8 cellular contexts compared by ENCODE assay signal in genomic region chr11:65888163-65888814, GRCh38. TPM values are rescaled to one million over a fixed set of nuclear protein-coding genes. Genes with fewer than 3 reads are reported as not detected.
A peak's percentile ranks its signal among the peaks of the same experiment; 100 is the strongest.
DNase-seq lines count a peak whose midpoint lies in the region; ATAC-seq, FAIRE-seq and TF ChIP-seq lines count a peak whose summit lies in the region.

TSS of gene FIBP (minus strand) at chr11:65888471. CDS start at chr11:65888418, 53 bp downstream.

- peak within 1 kb of the TSS; percentile 88 for H3K27ac ChIP-seq in CD4-positive, alpha-beta T cell (ENCODE audit: low read depth, low read length)
- H3K27ac ChIP-seq in HUES48 (ENCODE audit: low read depth, low read length) (peak within 1 kb of the TSS; percentile 85), H1 (ENCODE audit: low read depth, low read length) (peak within 1 kb of the TSS; percentile 75), mesendoderm (ENCODE audit: low read depth, low read length) (peak within 1 kb of the TSS; percentile 59)

- no peak within 1 kb of the TSS for H3K23ac ChIP-seq in H1 (ENCODE audit: insufficient read length)
- peak within 1 kb of the TSS; percentile 94 for H3K23ac ChIP-seq in mesendoderm (ENCODE audit: low read length)

- H3K4me3 ChIP-seq in HUES48 (ENCODE audit: low read depth, low read length) (peak within 1 kb of the TSS; percentile 83), H1 (ENCODE audit: extremely low read depth in 1 of 4, insufficient read depth in 2 of 4, low read depth in 3 of 4, low read length in 4 of 4) (peak within 1 kb of the TSS; percentile 73 to 84 (median 79)), mesendoderm (ENCODE audit: low read length) (peak within 1 kb of the TSS; percentile 84)

- no peak for FAIRE-seq in H1 (lab: Jason Lieb, UNC)

- H3K9me3 Mint-ChIP-seq in CD4-positive, alpha-beta T cell, result no peaks in the 10 kb centered on the region

- H3K18ac ChIP-seq in H1 (ENCODE audit: extremely low read depth, low read length) (peak within 1 kb of the TSS; percentile 87), mesendoderm (ENCODE audit: low read length) (peak within 1 kb of the TSS; percentile 29)

- TF ChIP-seq EP300 in H1 (IDR thresholded peaks at IDR 0.05; ENCODE audit: borderline replicate concordance in 1 of 2, low read depth in 2 of 2, low read length in 2 of 2), result no peak; a peak in 1 of 3 replicates

- H4K8ac ChIP-seq in H1 (ENCODE audit: extremely low read depth, insufficient read depth, low read length) (peak within 1 kb of the TSS; percentile 90; the same call in 1 of the 2 replicates), mesendoderm (ENCODE audit: low read depth, low read length) (no peak within 1 kb of the TSS)

- H3K27me3 ChIP-seq in CD4-positive, alpha-beta T cell (ENCODE audit: control insufficient read depth, insufficient read depth, low read length), result no peaks in the 10 kb centered on the region
- H3K27me3 ChIP-seq in HUES48 (ENCODE audit: control insufficient read depth, insufficient read depth, low read length), result peaks cover 18% of the 10 kb centered on the region
- H3K27me3 ChIP-seq in H1 (replicated peaks in 1 of 4; ENCODE audit: control insufficient read depth in 3 of 4, extremely low read depth in 1 of 4, insufficient read depth in 3 of 4, low read length in 3 of 4), result peaks cover 0 to 14% (median 8%) of the 10 kb centered on the region in 4 experiments; a peak in 6 of 7 replicates
- no peaks in the 10 kb centered on the region for H3K27me3 ChIP-seq in mesendoderm (ENCODE audit: insufficient read depth, low read length, poor library complexity)

- H3K36me3 ChIP-seq in HUES48 (ENCODE audit: control insufficient read depth, insufficient read depth, low read length) (peaks cover 36% of the 10 kb centered on the region), H1 (ENCODE audit: control insufficient read depth in 2 of 4, insufficient read depth in 4 of 4, low read length in 3 of 4) (peaks cover 8 to 18% (median 15%) of the 10 kb centered on the region in 4 experiments; a peak in 7 of 8 replicates), mesendoderm (ENCODE audit: control insufficient read depth, insufficient read depth, low read length) (peaks cover 12% of the 10 kb centered on the region)

- H3K27ac Mint-ChIP-seq in CD4-positive, alpha-beta T cell, result peak within 1 kb of the TSS; percentile 95

- H2AFZ ChIP-seq in H1 (ENCODE audit: low read length), result peak within 1 kb of the TSS; percentile 29; the same call in 1 of the 2 replicates

- H4K91ac ChIP-seq in H1 (replicated peaks; ENCODE audit: insufficient read length, low read length), result peak within 1 kb of the TSS; percentile 95

- peaks cover 25% of the 10 kb centered on the region for H3K23me2 ChIP-seq in H1 (ENCODE audit: low read depth, low read length)

- 2% methylated on average over 32 of the region's 57 CpGs; no CpG with 5 or more reads in 1 of the 2 experiments for WGBS in H1 (ENCODE audit: extremely low coverage in 1 of 2, insufficient coverage in 1 of 2, insufficient read length in 1 of 2, insufficient replicate concordance in 2 of 2, low coverage in 1 of 2, low lambda C conversion rate in 2 of 2, missing lambda C conversion rate in 1 of 2), 2 experiments
- WGBS in mesendoderm (ENCODE audit: extremely low coverage, insufficient coverage, low lambda C conversion rate), result no CpG with 5 or more reads among the region's 57 CpGs

- H3K27me3 Mint-ChIP-seq in CD4-positive, alpha-beta T cell, result no peaks in the 10 kb centered on the region

- H2BK120ac ChIP-seq in H1 (replicated peaks; ENCODE audit: low read depth, low read length) (no peak within 1 kb of the TSS), mesendoderm (ENCODE audit: low read depth, low read length) (no peak within 1 kb of the TSS)

- peak; percentile 95 for TF ChIP-seq CTCF in CD4-positive, alpha-beta T cell (IDR thresholded peaks at IDR 0.05)
- TF ChIP-seq CTCF in H1 (IDR thresholded peaks at IDR 0.05; ENCODE audit: control extremely low read depth in 1 of 3, insufficient read depth in 1 of 3, low read depth in 1 of 3, low read length in 3 of 3), result peak in 2 of 3 experiments; percentile 80 to 84; a peak in 3 of 4 replicates

- peak; percentile 92 to 96 (median 94) for DNase-seq in CD4-positive, alpha-beta T cell
- peak; percentile 95 for DNase-seq in NOMO-1 treated with dmso at 0.1 percent for 144 hours (lab: John Stamatoyannopoulos, UW; ENCODE audit: unreplicated experiment)
- peak; percentile 89 to 93 (median 93) for DNase-seq in activated CD8-positive, alpha-beta memory T cell treated with anti-CD3 and anti-CD28 coated beads for 48 hours (ENCODE audit: low read depth in 2 of 3, low spot score in 2 of 3)
- peak; percentile 87 to 98 for DNase-seq in H1 (ENCODE audit: low read depth in 1 of 2, low spot score in 2 of 2)
- peak; percentile 98 for DNase-seq in mesendoderm
- peak; percentile 92 for DNase-seq in stimulated activated CD8-positive, alpha-beta memory T cell treated with anti-CD3 and anti-CD28 coated beads, Interleukin-12 subunit alpha, Interleukin-12 subunit beta, amount 100 ng/mL, for 4 hours (ENCODE audit: low read depth)

- peaks cover 46% of the 10 kb centered on the region for H3K36me3 Mint-ChIP-seq in CD4-positive, alpha-beta T cell (ENCODE audit: low read depth)

- H3K4ac ChIP-seq in H1 (replicated peaks; ENCODE audit: insufficient read length, low read depth, low read length) (no peak within 1 kb of the TSS), mesendoderm (ENCODE audit: low read depth, low read length) (no peak within 1 kb of the TSS)

- H2BK15ac ChIP-seq in H1 (ENCODE audit: low read length), result peak within 1 kb of the TSS; percentile 92; the same call in 1 of the 2 replicates
- H2BK15ac ChIP-seq in mesendoderm (replicated peaks; ENCODE audit: low read depth), result no peak within 1 kb of the TSS

- peaks cover 0 to 4% of the 10 kb centered on the region in 2 experiments; a peak in 1 of 4 replicates for H3K79me2 ChIP-seq in H1 (ENCODE audit: control insufficient read depth in 1 of 2, insufficient read depth in 2 of 2, low read length in 2 of 2)
- peaks cover 3% of the 10 kb centered on the region for H3K79me2 ChIP-seq in mesendoderm (ENCODE audit: control insufficient read depth, insufficient read depth, low read length)

- H3K4me1 Mint-ChIP-seq in CD4-positive, alpha-beta T cell (ENCODE audit: low read depth), result peaks cover 63% of the 10 kb centered on the region

- peak within 1 kb of the TSS; percentile 59 for H3K56ac ChIP-seq in H1 (replicated peaks; ENCODE audit: insufficient read length, low read depth, low read length)
- peak within 1 kb of the TSS; percentile 97 for H3K56ac ChIP-seq in mesendoderm (ENCODE audit: low read length)

- CTCF ChIA-PET in CD4-positive, alpha-beta T cell (lab: Charles Lee), result interaction anchor here (0.5 to 5.2 kb wide), 33 partner anchors 8 to 346 kb away, joined by 3 to 80 read pairs (median 7); partner anchors contain the start of genes AP5B1, BANF1, C11orf68 and CFL1
- CTCF ChIA-PET in H1 (lab: Charles Lee; ENCODE audit: partially characterized antibody), result interaction anchor here (0.6 to 19.6 kb wide), 49 partner anchors 11 to 380 kb away, joined by 3 to 283 read pairs (median 6); partner anchors contain the start of genes AP5B1, BANF1, CFL1 and CTSW

- peak within 1 kb of the TSS; percentile 89 for H4K5ac ChIP-seq in H1 (ENCODE audit: insufficient read length, low read depth, low read length)
- no peak within 1 kb of the TSS for H4K5ac ChIP-seq in mesendoderm (ENCODE audit: low read length)

- no peak within 1 kb of the TSS; the same call in 1 of the 2 replicates for H2BK12ac ChIP-seq in H1 (ENCODE audit: low read depth, low read length)

- H4K20me1 ChIP-seq in H1 (replicated peaks in 1 of 2; ENCODE audit: control insufficient read depth in 1 of 2, insufficient read depth in 2 of 2, low read length in 2 of 2), result peaks cover 7 to 9% of the 10 kb centered on the region in 2 experiments

- H2AK5ac ChIP-seq in H1 (ENCODE audit: low read depth, low read length) (no peak within 1 kb of the TSS), mesendoderm (ENCODE audit: low read length) (peak within 1 kb of the TSS; percentile 74)

- no peak within 1 kb of the TSS for H2BK20ac ChIP-seq in H1 (ENCODE audit: low read length)

- peak; percentile 60 for ATAC-seq in CD4-positive, alpha-beta T cell (ENCODE audit: poor library complexity)
- peak; percentile 40 for ATAC-seq in GM19467 (IDR thresholded peaks at IDR 0.05; ENCODE audit: unreplicated experiment)

- TF ChIP-seq POLR2A in H1 (IDR thresholded peaks at IDR 0.05; ENCODE audit: control extremely low read depth in 1 of 2, low read depth in 2 of 2, low read length in 2 of 2), result peak in 1 of 2 experiments; percentile 93; a peak in 2 of 3 replicates

- H3K4me1 ChIP-seq in HUES48 (ENCODE audit: control insufficient read depth, insufficient read depth, low read length), result peaks cover 23% of the 10 kb centered on the region
- peaks cover 0 to 27% (median 12%) of the 10 kb centered on the region in 4 experiments; a peak in 5 of 7 replicates for H3K4me1 ChIP-seq in H1 (replicated peaks in 1 of 4; ENCODE audit: control insufficient read depth in 3 of 4, insufficient read depth in 4 of 4, low read length in 3 of 4)
- peaks cover 6% of the 10 kb centered on the region for H3K4me1 ChIP-seq in mesendoderm (ENCODE audit: control insufficient read depth, low read depth, low read length)

- H3K9ac ChIP-seq in HUES48 (ENCODE audit: low read depth, low read length) (peak within 1 kb of the TSS; percentile 54; the same call in 1 of the 2 replicates), H1 (replicated peaks in 1 of 4; ENCODE audit: extremely low read depth in 1 of 4, low read depth in 3 of 4, low read length in 3 of 4) (peak within 1 kb of the TSS in 3 of 4 experiments; percentile 58 to 71 (median 69); a peak in 5 of 7 replicates), mesendoderm (ENCODE audit: low read length) (peak within 1 kb of the TSS; percentile 96)

- H3K9me3 ChIP-seq in CD4-positive, alpha-beta T cell (ENCODE audit: control insufficient read depth, low read length), result no peaks in the 10 kb centered on the region
- H3K9me3 ChIP-seq in HUES48 (ENCODE audit: control insufficient read depth, insufficient read depth, low read length) (no peaks in the 10 kb centered on the region), H1 (ENCODE audit: insufficient read depth in 2 of 2, low read depth in 1 of 2, low read length in 1 of 2) (no peaks in the 10 kb centered on the region)

- H3K14ac ChIP-seq in H1 (ENCODE audit: insufficient read length), result no peak within 1 kb of the TSS

- POLR2A ChIA-PET in CD4-positive, alpha-beta T cell (lab: Charles Lee), result interaction anchor here (0.6 to 5.8 kb wide), 22 partner anchors 8 to 389 kb away, joined by 3 to 248 read pairs (median 12); partner anchors contain the start of genes AP5B1, BANF1, C11orf68 and CFL1
- POLR2A ChIA-PET in H1 (lab: Charles Lee; ENCODE audit: partially characterized antibody), result interaction anchor here (0.7 to 39.7 kb wide), 18 partner anchors 9 to 383 kb away, joined by 3 to 1071 read pairs (median 3); partner anchors contain the start of genes BANF1, CFL1, EFEMP2 and KAT5

- H2BK5ac ChIP-seq in H1 (ENCODE audit: low read depth, low read length), result peak within 1 kb of the TSS; percentile 87
- H2BK5ac ChIP-seq in mesendoderm (ENCODE audit: low read length), result no peak within 1 kb of the TSS

- H3K4me2 ChIP-seq in H1 (ENCODE audit: insufficient read depth in 1 of 2, low read depth in 2 of 2, low read length in 2 of 2), result peak within 1 kb of the TSS; percentile 94 to 97
- peak within 1 kb of the TSS; percentile 96 for H3K4me2 ChIP-seq in mesendoderm (ENCODE audit: low read length)

- peak within 1 kb of the TSS; percentile 87 for H3K4me3 Mint-ChIP-seq in CD4-positive, alpha-beta T cell

- intact Hi-C loops in CD4-positive, alpha-beta T cell (cut with DNase I, micrococcal nuclease), result loop anchor here (1.0 to 10.0 kb wide), 9 partner anchors 15 to 173 kb away; partner anchors contain the start of genes C11orf68 (in 2 of the 2), DRAP1 (in 2 of the 2), BANF1 (in 1 of the 2) and CFL1 (in 1 of the 2)

- peak; percentile 42 to 64 for TF ChIP-seq RAD21 in H1 (IDR thresholded peaks at IDR 0.05 in 1 of 2, conservative IDR thresholded peaks at IDR 0.05 in 1 of 2; ENCODE audit: low read depth in 2 of 2, low read length in 2 of 2)

- H3K79me1 ChIP-seq in H1 (ENCODE audit: low read depth, low read length), result no peaks in the 10 kb centered on the region
- H3K79me1 ChIP-seq in mesendoderm (ENCODE audit: low read length), result peaks cover 9% of the 10 kb centered on the region

RNA-seq across cellular contexts. Expression of gene FIBP, which starts in this region (rescaled TPM):
- total RNA-seq in CD4-positive, alpha-beta T cell, result 10 to 100 TPM; 19.1 to 19.9 TPM
- 74.3 and 79.9 TPM in 2 replicates for total RNA-seq in H1 (2021; fragmentation: NEBNext Ultra II Directional; extraction: Animal tissue kit (Norgen Biotek cat#: 25700))
- polyA plus RNA-seq in H1 (2011; rRNA removed), result 173 and 184 TPM in 2 replicates
- polyA plus RNA-seq in H1 (2011; cell fraction: cytosol; rRNA removed), result 127 TPM
- 233 TPM for polyA plus RNA-seq in H1 (2011; cell fraction: nucleus; rRNA removed)
- polyA plus RNA-seq in H1 (2012, experiment 1 of 2), result 82.7 to 114 TPM (median 111 TPM) in 4 replicates
- polyA plus RNA-seq in H1 (2012, experiment 2 of 2), result 151 TPM
- polyA plus RNA-seq in H1 (2013, experiment 1 of 2), result 79.7 TPM
- polyA plus RNA-seq in H1 (2013, experiment 2 of 2), result 83.5 TPM
- polyA minus RNA-seq in H1 (2011; rRNA and poly(A)+ RNA removed), result 87.2 and 105 TPM in 2 replicates
- polyA minus RNA-seq in H1 (2011; cell fraction: cytosol; rRNA and poly(A)+ RNA removed), result 89.1 TPM
- 101 TPM for polyA minus RNA-seq in H1 (2011; cell fraction: nucleus; rRNA and poly(A)+ RNA removed)
- 87.5 TPM for polyA plus RNA-seq in mesendoderm (2013, experiment 1 of 2)
- 89.2 TPM for polyA plus RNA-seq in mesendoderm (2013, experiment 2 of 2)

Comparison
In these comparisons a context has a peak if more than half of its experiments do, and no peak if none do; other contexts are left out.
1. Peak in every context shown above with its lines: DNase-seq, ATAC-seq, H3K4me3 ChIP-seq and H3K27ac ChIP-seq.